ENCODE assay signal across 11 cellular contexts in the genomic region with DNA sequence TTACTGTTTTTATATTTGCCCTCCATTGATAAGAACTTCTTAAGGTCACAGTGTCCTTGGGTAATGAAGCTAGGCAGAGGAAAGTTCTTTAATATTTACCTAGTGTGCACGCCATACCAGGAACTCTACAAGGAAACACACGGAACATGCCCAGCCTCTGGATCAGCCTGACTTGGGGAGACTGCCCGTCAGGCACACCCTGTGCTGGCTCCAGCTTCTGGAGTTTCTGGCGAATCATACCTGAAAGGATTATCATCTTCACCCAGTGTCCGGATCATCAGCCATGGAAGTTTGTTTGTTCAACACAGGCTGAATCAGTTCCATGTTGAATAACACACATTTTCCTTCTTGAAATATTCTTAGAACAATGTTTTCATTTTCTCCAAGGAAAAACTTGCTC.
DNase-seq lines count a peak whose midpoint lies in the region; ATAC-seq and TF ChIP-seq lines count a peak whose summit lies in the region.
"Had no signal": no experiment of that assay in that cellular context is flagged by ENCODE, and none has a peak within 500 bp of the region (broad histone marks: within the 10 kb centered on the region; RNA-seq: fewer than 3 reads in every experiment).

No MANE protein-coding gene starts in this region.

- no peak overlapping the region for H2AK5ac ChIP-seq in H9 (ENCODE audit: insufficient read length, low read length)

- DNase-seq in H9 (no peak), left lobe of liver (ENCODE audit: low spot score) (no peak), testis (no peak), T-cell (no peak)
- DNase-seq in stimulated activated CD4-positive, alpha-beta T cell treated with anti-CD3 and anti-CD28 coated beads, Interleukin-4, amount 100 ng/mL, for 24 hours = no peak
- no peak for DNase-seq in naive thymus-derived CD4-positive, alpha-beta T cell
- DNase-seq: activated CD4-positive, alpha-beta T cell treated with anti-CD3 and anti-CD28 coated beads for 4 hours; CD4-positive, alpha-beta T cell; dermis blood vessel endothelial cell had no signal

- H3K27me3 ChIP-seq in H9 (ENCODE audit: insufficient read depth, low read length) (no peaks in the 10 kb centered on the region), duodenal mucosa (ENCODE audit: control insufficient read depth in 1 of 2, insufficient read depth in 2 of 2, low read length in 2 of 2) (no peaks in the 10 kb centered on the region), skeletal muscle satellite cell (ENCODE audit: control insufficient read depth, insufficient read depth, low read length) (no peaks in the 10 kb centered on the region), testis (no peaks in the 10 kb centered on the region)
- H3K27me3 ChIP-seq in naive thymus-derived CD4-positive, alpha-beta T cell (ENCODE audit: control insufficient read depth in 2 of 2, insufficient read depth in 2 of 2, low read length in 2 of 2) = no peaks in the 10 kb centered on the region

- H3K9me3 Mint-ChIP-seq in H9 = no peaks in the 10 kb centered on the region; a peak in 1 of 5 replicates
- peaks cover 0 to 1% (median 0%) of the 10 kb centered on the region in 11 donors for H3K9me3 Mint-ChIP-seq in naive thymus-derived CD4-positive, alpha-beta T cell
- no peaks in the 10 kb centered on the region for H3K9me3 Mint-ChIP-seq in T-cell
- H3K9me3 Mint-ChIP-seq: CD4-positive, alpha-beta T cell had no signal

- H3K4me1 Mint-ChIP-seq in H9 (peaks cover 59 to 65% of the 10 kb centered on the region in 2 experiments), T-cell (no peaks in the 10 kb centered on the region)
- no peaks in the 10 kb centered on the region for H3K4me1 Mint-ChIP-seq in naive thymus-derived CD4-positive, alpha-beta T cell

- no peak overlapping the region for H3K23ac ChIP-seq in H9 (ENCODE audit: insufficient read length, low read depth, low read length)

- H3K4me2 ChIP-seq in H9 (ENCODE audit: insufficient read depth, insufficient read length, low read length) (no peak overlapping the region), skeletal muscle satellite cell (ENCODE audit: low read length) (peak overlapping the region; percentile 17)

- no peak overlapping the region for H3K4ac ChIP-seq in H9 (ENCODE audit: low read depth, low read length)

- no peaks in the 10 kb centered on the region for H3K36me3 ChIP-seq in duodenal mucosa (ENCODE audit: control insufficient read depth in 1 of 2, insufficient read depth in 2 of 2, low read length in 2 of 2)
- no peaks in the 10 kb centered on the region for H3K36me3 ChIP-seq in skeletal muscle satellite cell (ENCODE audit: insufficient read depth, low read length)
- no peaks in the 10 kb centered on the region for H3K36me3 ChIP-seq in testis (ENCODE audit: low read depth, missing control alignments)
- no peaks in the 10 kb centered on the region for H3K36me3 ChIP-seq in naive thymus-derived CD4-positive, alpha-beta T cell (ENCODE audit: control insufficient read depth in 2 of 3, insufficient read depth in 3 of 3, low read length in 3 of 3)

- no peaks in the 10 kb centered on the region for H3K23me2 ChIP-seq in H9 (ENCODE audit: insufficient read length, low read depth, low read length, poor library complexity, severe bottlenecking)

- H3K79me2 ChIP-seq in H9 (ENCODE audit: insufficient read depth, low read length) = no peaks in the 10 kb centered on the region

- H3K4me3 ChIP-seq in duodenal mucosa (ENCODE audit: low read depth in 1 of 2, low read length in 2 of 2) (peak overlapping the region in 1 of 2 donors; percentile 2), skeletal muscle satellite cell (ENCODE audit: low read length) (no peak overlapping the region), testis (no peak overlapping the region)
- no peak overlapping the region for H3K4me3 ChIP-seq in naive thymus-derived CD4-positive, alpha-beta T cell (ENCODE audit: low read length)

- no peaks in the 10 kb centered on the region for H3K36me3 Mint-ChIP-seq in H9 (ENCODE audit: insufficient read depth in 1 of 3, low read depth in 3 of 3)
- H3K36me3 Mint-ChIP-seq in naive thymus-derived CD4-positive, alpha-beta T cell = no peaks in the 10 kb centered on the region
- H3K36me3 Mint-ChIP-seq in T-cell = no peaks in the 10 kb centered on the region

- H3K4me1 ChIP-seq in H9 (ENCODE audit: insufficient read depth, low read length) = peaks cover 21% of the 10 kb centered on the region
- H3K4me1 ChIP-seq in duodenal mucosa (ENCODE audit: control insufficient read depth in 1 of 2, insufficient read depth in 2 of 2, low read length in 2 of 2) = peaks cover 21 to 42% of the 10 kb centered on the region in 2 donors
- H3K4me1 ChIP-seq in skeletal muscle satellite cell (ENCODE audit: control insufficient read depth, insufficient read depth, low read length) = peaks cover 54% of the 10 kb centered on the region
- no peaks in the 10 kb centered on the region for H3K4me1 ChIP-seq in testis
- no peaks in the 10 kb centered on the region for H3K4me1 ChIP-seq in naive thymus-derived CD4-positive, alpha-beta T cell (ENCODE audit: control insufficient read depth in 2 of 2, insufficient read depth in 2 of 2, low read length in 2 of 2)

- no peak overlapping the region for H3K18ac ChIP-seq in H9 (ENCODE audit: insufficient read length, low read depth, low read length)

- H2BK12ac ChIP-seq in H9 (ENCODE audit: insufficient read length, low read depth, low read length) = no peak overlapping the region

- H3K9ac ChIP-seq in H9 (ENCODE audit: extremely low read depth, insufficient read length, low read length) (no peak overlapping the region), duodenal mucosa (ENCODE audit: low read depth in 1 of 2, low read length in 2 of 2) (peak overlapping the region in 1 of 2 donors; percentile 24), skeletal muscle satellite cell (ENCODE audit: low read depth, low read length) (no peak overlapping the region)

- no peak overlapping the region for H2BK20ac ChIP-seq in H9 (ENCODE audit: low read depth, low read length, poor library complexity, severe bottlenecking)

- no peak overlapping the region for H3T11ph ChIP-seq in H9 (ENCODE audit: low read length)

- no peak overlapping the region for H2AFZ ChIP-seq in H9 (ENCODE audit: low read length)

- peak overlapping the region; percentile 39 for H3K14ac ChIP-seq in H9 (ENCODE audit: insufficient read depth, low read length)

- no peaks in the 10 kb centered on the region for H4K20me1 ChIP-seq in H9 (ENCODE audit: control insufficient read depth, insufficient read depth, insufficient read length)

- H3K9me3 ChIP-seq in H9 (ENCODE audit: control insufficient read depth, low read depth, low read length) (no peaks in the 10 kb centered on the region), duodenal mucosa (ENCODE audit: control insufficient read depth in 1 of 2, low read length in 2 of 2) (no peaks in the 10 kb centered on the region), skeletal muscle satellite cell (replicated peaks; ENCODE audit: low read length) (no peaks in the 10 kb centered on the region), testis (no peaks in the 10 kb centered on the region)
- no peaks in the 10 kb centered on the region for H3K9me3 ChIP-seq in naive thymus-derived CD4-positive, alpha-beta T cell (ENCODE audit: control insufficient read depth in 2 of 3, low read length in 3 of 3)

- POLR2A ChIA-PET in naive thymus-derived CD4-positive, alpha-beta T cell (lab: Charles Lee) = no interaction called here
- POLR2A ChIA-PET in T-cell (lab: Charles Lee) = no interaction called here

- TF ChIP-seq POLR2A in testis (IDR thresholded peaks at IDR 0.05) = no peak

- no peak overlapping the region for H2BK120ac ChIP-seq in H9 (ENCODE audit: low read depth, low read length, poor library complexity, severe bottlenecking)

- TF ChIP-seq CTCF in H9 (conservative IDR thresholded peaks at IDR 0.05) = no peak
- no peak for TF ChIP-seq CTCF in testis (IDR thresholded peaks at IDR 0.05)

- H4K8ac ChIP-seq in H9 (replicated peaks; ENCODE audit: insufficient read length, low read depth, low read length) = no peak overlapping the region

- H4K91ac ChIP-seq in H9 (ENCODE audit: insufficient read length, low read depth, low read length) = no peak overlapping the region

- H2BK5ac ChIP-seq in H9 (ENCODE audit: insufficient read length, low read length) = no peak overlapping the region

- H4K5ac ChIP-seq in H9 (ENCODE audit: insufficient read length, low read depth, low read length) = no peak overlapping the region

- no peak overlapping the region for H3K56ac ChIP-seq in H9 (ENCODE audit: insufficient read length, low read depth, low read length)

- intact Hi-C loops in testis (cut with DNase I; ENCODE audit: low total_unique reads) = no loop called here
- intact Hi-C loops in naive thymus-derived CD4-positive, alpha-beta T cell (cut with micrococcal nuclease) = no loop called here

- ATAC-seq in left lobe of liver (peak; percentile 16), T-cell (replicated peaks in 1 of 4) (no peak)
- ATAC-seq in naive thymus-derived CD4-positive, alpha-beta T cell = no peak

- no peak overlapping the region for H3K4me3 Mint-ChIP-seq in H9
- H3K4me3 Mint-ChIP-seq in naive thymus-derived CD4-positive, alpha-beta T cell = no peak overlapping the region
- H3K4me3 Mint-ChIP-seq in T-cell = no peak overlapping the region
- H3K4me3 Mint-ChIP-seq: CD4-positive, alpha-beta T cell had no signal

- H3K27ac Mint-ChIP-seq in H9 (peak overlapping the region; percentile 23 to 63 (median 40); a peak in 5 of 7 replicates), T-cell (no peak overlapping the region)
- no peak overlapping the region for H3K27ac Mint-ChIP-seq in naive thymus-derived CD4-positive, alpha-beta T cell
- H3K27ac Mint-ChIP-seq: CD4-positive, alpha-beta T cell had no signal

- CTCF ChIA-PET in naive thymus-derived CD4-positive, alpha-beta T cell (lab: Charles Lee) = no interaction called here
- CTCF ChIA-PET in T-cell (lab: Charles Lee) = no interaction called here

- H3K27ac ChIP-seq in H9 (ENCODE audit: insufficient read length, low read depth, low read length) (no peak overlapping the region), duodenal mucosa (ENCODE audit: low read depth, low read length) (peak overlapping the region; percentile 35), testis (peak overlapping the region in 1 of 2 donors; percentile 54)
- no peak overlapping the region for H3K27ac ChIP-seq in naive thymus-derived CD4-positive, alpha-beta T cell (ENCODE audit: low read depth, low read length)

- H3K27me3 Mint-ChIP-seq in H9 (ENCODE audit: low read depth) = no peaks in the 10 kb centered on the region
- peaks cover 0 to 20% (median 13%) of the 10 kb centered on the region in 5 donors for H3K27me3 Mint-ChIP-seq in naive thymus-derived CD4-positive, alpha-beta T cell
- peaks cover 4 to 11% of the 10 kb centered on the region in 2 donors for H3K27me3 Mint-ChIP-seq in T-cell

- no CpG with 5 or more reads among the region's 5 CpGs for WGBS in H9 (ENCODE audit: extremely low coverage, insufficient read length, low lambda C conversion rate)
- 38 to 40% methylated on average over 5 of the region's 5 CpGs for WGBS in testis, 2 donors

- H2BK15ac ChIP-seq in H9 (ENCODE audit: low read depth, low read length) = no peak overlapping the region

- no peaks in the 10 kb centered on the region for H3K79me1 ChIP-seq in H9 (ENCODE audit: insufficient read depth, low read depth, low read length, poor library complexity, severe bottlenecking)

Comparison
In these comparisons a context has a peak if more than half of its experiments do, and no peak if none do; other contexts are left out.
1. H3K27ac Mint-ChIP-seq: peak in H9 (3 of 3); none in naive thymus-derived CD4-positive, alpha-beta T cell (0 of 9) and T-cell (0 of 2).